Comparison of ENCODE assay signal across 37 cellular contexts in genomic region chr14:45065540-45065939, GRCh38. TPM values are rescaled to one million over a fixed set of nuclear protein-coding genes. Genes with fewer than 3 reads are reported as not detected.
DNase-seq lines count a peak whose midpoint lies in the region; ATAC-seq and TF ChIP-seq lines count a peak whose summit lies in the region.
"Had no signal": no experiment of that assay in that cellular context is flagged by ENCODE, and none has a peak within 500 bp of the region (broad histone marks: within the 10 kb centered on the region; RNA-seq: fewer than 3 reads in every experiment).

No MANE protein-coding gene starts in this region.

- H3K56ac ChIP-seq in H9 (ENCODE audit: insufficient read length, low read depth, low read length) = no peak overlapping the region

- H3K4me3 Mint-ChIP-seq in GM23338 (no peak overlapping the region), H9 (no peak overlapping the region)
- H3K4me3 Mint-ChIP-seq: activated CD4-positive, alpha-beta T cell treated with anti-CD3 and anti-CD28 coated beads, Interleukin-2, amount 10 ng/mL, durations not matched to agents 24 days and 14 days; activated naive CD4-positive, alpha-beta T cell treated with anti-CD3 and anti-CD28 coated beads, Interleukin-2, amount 50 U/mL, for 24 hours; CD4-positive, CD25-positive, alpha-beta regulatory T cell; effector memory CD8-positive, alpha-beta T cell; immature natural killer cell; naive thymus-derived CD4-positive, alpha-beta T cell; WTC11 had no signal

- ATAC-seq in GM23338 (no peak), gastrocnemius medialis (no peak), GM19035 (IDR thresholded peaks at IDR 0.05; ENCODE audit: unreplicated experiment) (no peak)
- ATAC-seq: A549; effector memory CD8-positive, alpha-beta T cell; naive thymus-derived CD4-positive, alpha-beta T cell; WTC11 had no signal

- no peak overlapping the region for H3K18ac ChIP-seq in H9 (ENCODE audit: insufficient read length, low read depth, low read length)

- DNase-seq in GM23338 (ENCODE audit: low spot score) = no peak
- peak; percentile 10 for DNase-seq in fibroblast of the aortic adventitia (ENCODE audit: low read depth)
- peak; percentile 22 for DNase-seq in hepatic stellate cell (ENCODE audit: low spot score)
- no peak for DNase-seq in gastrocnemius medialis
- no peak for DNase-seq in NCI-H1092 treated with DMSO at 0.1 percent for 48 hours (lab: John Stamatoyannopoulos, UW)
- no peak for DNase-seq in H9
- DNase-seq in germinal center (ENCODE audit: low spot score) = no peak
- DNase-seq: activated CD4-positive, alpha-beta T cell treated with anti-CD3 and anti-CD28 coated beads, Interleukin-2, amount 10 ng/mL, durations not matched to agents 24 days and 14 days; AML-193; amygdala; Calu3; CD4-positive, CD25-positive, alpha-beta regulatory T cell; DND-41; effector memory CD8-positive, alpha-beta T cell; erythroblast; foreskin melanocyte; immature natural killer cell; KG1; mesendoderm; MG63; naive thymus-derived CD4-positive, alpha-beta T cell; NCI-H2029 treated with DMSO at 0.1 percent for 48 hours; NCI-H2227 treated with DMSO at 0.1 percent for 48 hours; NCI-H526; occipital lobe; OCI-M1; stimulated activated naive CD4-positive, alpha-beta T cell; T-helper 1 cell had no signal

- no peak overlapping the region for H4K5ac ChIP-seq in H9 (ENCODE audit: insufficient read length, low read depth, low read length)

- H2AFZ ChIP-seq in GM23338 (no peak overlapping the region), H9 (ENCODE audit: low read length) (no peak overlapping the region)

- no peak overlapping the region for H3T11ph ChIP-seq in H9 (ENCODE audit: low read length)

- H3K14ac ChIP-seq in H9 (ENCODE audit: insufficient read depth, low read length) = no peak overlapping the region

- H3K23me2 ChIP-seq in H9 (ENCODE audit: insufficient read length, low read depth, low read length, poor library complexity, severe bottlenecking) = no peaks in the 10 kb centered on the region

- no peak overlapping the region for H2AK5ac ChIP-seq in H9 (ENCODE audit: insufficient read length, low read length)

- no peak overlapping the region for H2BK5ac ChIP-seq in H9 (ENCODE audit: insufficient read length, low read length)

- intact Hi-C loops in gastrocnemius medialis (cut with DNase I; ENCODE audit: low total_unique reads) = no loop called here

- H3K4ac ChIP-seq in H9 (ENCODE audit: low read depth, low read length) = no peak overlapping the region

- H3K23ac ChIP-seq in H9 (ENCODE audit: insufficient read length, low read depth, low read length) = no peak overlapping the region

- H3K4me1 ChIP-seq in GM23338 (ENCODE audit: insufficient read depth) = no peaks in the 10 kb centered on the region; the same call in 1 of the 2 replicates
- peaks cover 14 to 20% of the 10 kb centered on the region in 2 donors for H3K4me1 ChIP-seq in gastrocnemius medialis
- no peaks in the 10 kb centered on the region for H3K4me1 ChIP-seq in H9 (ENCODE audit: insufficient read depth, low read length)
- H3K4me1 ChIP-seq: A549, breast epithelium, prostate gland had no signal

- H2BK120ac ChIP-seq in H9 (ENCODE audit: low read depth, low read length, poor library complexity, severe bottlenecking) = no peak overlapping the region

- H3K27me3 Mint-ChIP-seq in GM23338 (ENCODE audit: insufficient read depth, low read depth, poor library complexity) = peaks cover 2% of the 10 kb centered on the region
- H3K27me3 Mint-ChIP-seq in H9 (ENCODE audit: low read depth) = no peaks in the 10 kb centered on the region
- H3K27me3 Mint-ChIP-seq: activated CD4-positive, alpha-beta T cell treated with anti-CD3 and anti-CD28 coated beads, Interleukin-2, amount 10 ng/mL, durations not matched to agents 24 days and 14 days; activated naive CD4-positive, alpha-beta T cell treated with anti-CD3 and anti-CD28 coated beads, Interleukin-2, amount 50 U/mL, for 24 hours; CD4-positive, CD25-positive, alpha-beta regulatory T cell; effector memory CD8-positive, alpha-beta T cell; naive thymus-derived CD4-positive, alpha-beta T cell had no signal

- in situ Hi-C loops in gastrocnemius medialis (cut with MboI; ENCODE audit: low sequenced_read_pairs in 4 of 4) = no loop called here

- H3K4me1 Mint-ChIP-seq in GM23338 = no peaks in the 10 kb centered on the region
- no peaks in the 10 kb centered on the region for H3K4me1 Mint-ChIP-seq in H9
- H3K4me1 Mint-ChIP-seq: activated naive CD4-positive, alpha-beta T cell treated with anti-CD3 and anti-CD28 coated beads, Interleukin-2, amount 50 U/mL, for 24 hours; immature natural killer cell; WTC11 had no signal

- peaks cover 3% of the 10 kb centered on the region; the same call in 1 of the 3 replicates for H3K9me3 Mint-ChIP-seq in GM23338
- no peaks in the 10 kb centered on the region for H3K9me3 Mint-ChIP-seq in H9
- H3K9me3 Mint-ChIP-seq: activated naive CD4-positive, alpha-beta T cell treated with anti-CD3 and anti-CD28 coated beads, Interleukin-2, amount 50 U/mL, for 24 hours; effector memory CD8-positive, alpha-beta T cell; immature natural killer cell; naive thymus-derived CD4-positive, alpha-beta T cell; WTC11 had no signal

- no peaks in the 10 kb centered on the region for H3K79me1 ChIP-seq in H9 (ENCODE audit: insufficient read depth, low read depth, low read length, poor library complexity, severe bottlenecking)

- H3K9me3 ChIP-seq in gastrocnemius medialis = no peaks in the 10 kb centered on the region
- no peaks in the 10 kb centered on the region for H3K9me3 ChIP-seq in H9 (ENCODE audit: control insufficient read depth, low read depth, low read length)
- H3K9me3 ChIP-seq: A549, breast epithelium, MG63, prostate gland had no signal

- peak overlapping the region; percentile 20 for H3K27ac ChIP-seq in GM23338 (ENCODE audit: low read depth)
- peak overlapping the region in 3 of 4 donors; percentile 34 to 62 (median 40) for H3K27ac ChIP-seq in gastrocnemius medialis
- no peak overlapping the region for H3K27ac ChIP-seq in H9 (ENCODE audit: insufficient read length, low read depth, low read length)
- H3K27ac ChIP-seq: A549, breast epithelium, coronary artery, prostate gland, RWPE1, SK-N-MC had no signal

- H2BK15ac ChIP-seq in H9 (ENCODE audit: low read depth, low read length) = no peak overlapping the region

- H4K20me1 ChIP-seq in GM23338 (replicated peaks; ENCODE audit: insufficient read depth) (no peaks in the 10 kb centered on the region; the same call in 1 of the 2 replicates), H9 (ENCODE audit: control insufficient read depth, insufficient read depth, insufficient read length) (no peaks in the 10 kb centered on the region)

- no peaks in the 10 kb centered on the region for H3K27me3 ChIP-seq in GM23338 (ENCODE audit: insufficient read depth)
- H3K27me3 ChIP-seq in gastrocnemius medialis = no peaks in the 10 kb centered on the region
- no peaks in the 10 kb centered on the region for H3K27me3 ChIP-seq in H9 (ENCODE audit: insufficient read depth, low read length)
- H3K27me3 ChIP-seq: breast epithelium, MG63 had no signal

- TF ChIP-seq CTCF in GM23338 (conservative IDR thresholded peaks at IDR 0.05; ENCODE audit: low read depth in 2 of 2) (no peak), fibroblast of the aortic adventitia (IDR thresholded peaks at IDR 0.05; ENCODE audit: insufficient read depth, low read length) (no peak), gastrocnemius medialis (IDR thresholded peaks at IDR 0.05 in 4 of 5, conservative IDR thresholded peaks at IDR 0.05 in 1 of 5) (no peak), H9 (conservative IDR thresholded peaks at IDR 0.05) (no peak)

- no peak overlapping the region for H3K4me2 ChIP-seq in GM23338
- H3K4me2 ChIP-seq in H9 (ENCODE audit: insufficient read depth, insufficient read length, low read length) = no peak overlapping the region
- H3K4me2 ChIP-seq: A549 had no signal

- no peaks in the 10 kb centered on the region for H3F3A ChIP-seq in GM23338 (replicated peaks; ENCODE audit: low read depth)

- no peak overlapping the region for H2BK12ac ChIP-seq in H9 (ENCODE audit: insufficient read length, low read depth, low read length)

- H3K9me2 ChIP-seq in GM23338 (ENCODE audit: insufficient read depth) = no peaks in the 10 kb centered on the region

- H2BK20ac ChIP-seq in H9 (ENCODE audit: low read depth, low read length, poor library complexity, severe bottlenecking) = no peak overlapping the region

- no peak overlapping the region for H4K8ac ChIP-seq in H9 (replicated peaks; ENCODE audit: insufficient read length, low read depth, low read length)

- no peak overlapping the region for H3K9ac ChIP-seq in H9 (ENCODE audit: extremely low read depth, insufficient read length, low read length)

- H3K36me3 Mint-ChIP-seq in GM23338 (ENCODE audit: low read depth) = peaks cover 5% of the 10 kb centered on the region; the same call in 1 of the 3 replicates
- peaks cover 2 to 9% (median 3%) of the 10 kb centered on the region in 3 experiments; a peak in 4 of 7 replicates for H3K36me3 Mint-ChIP-seq in H9 (ENCODE audit: insufficient read depth in 1 of 3, low read depth in 3 of 3)

- TF ChIP-seq POLR2A in gastrocnemius medialis (IDR thresholded peaks at IDR 0.05) = no peak

- no CpG with 5 or more reads among the region's 3 CpGs for WGBS in H9 (ENCODE audit: extremely low coverage, insufficient read length, low lambda C conversion rate)

- H3K27ac Mint-ChIP-seq in GM23338 = no peak overlapping the region
- no peak overlapping the region for H3K27ac Mint-ChIP-seq in H9
- H3K27ac Mint-ChIP-seq: activated CD4-positive, alpha-beta T cell treated with anti-CD3 and anti-CD28 coated beads, Interleukin-2, amount 10 ng/mL, durations not matched to agents 24 days and 14 days; activated naive CD4-positive, alpha-beta T cell treated with anti-CD3 and anti-CD28 coated beads, Interleukin-2, amount 50 U/mL, for 24 hours; effector memory CD8-positive, alpha-beta T cell; immature natural killer cell; naive thymus-derived CD4-positive, alpha-beta T cell; WTC11 had no signal

- no peaks in the 10 kb centered on the region for H3K36me3 ChIP-seq in GM23338 (ENCODE audit: insufficient read depth)
- no peaks in the 10 kb centered on the region for H3K36me3 ChIP-seq in gastrocnemius medialis
- H3K36me3 ChIP-seq: breast epithelium, MG63, prostate gland had no signal

- H3K4me3 ChIP-seq in GM23338 (no peak overlapping the region), fibroblast of the aortic adventitia (ENCODE audit: low read depth, low read length) (no peak overlapping the region), gastrocnemius medialis (no peak overlapping the region)
- H3K4me3 ChIP-seq: A549, breast epithelium, coronary artery, MG63, prostate gland, SK-N-MC had no signal

- H3K79me2 ChIP-seq in GM23338 (replicated peaks; ENCODE audit: insufficient read depth) (no peaks in the 10 kb centered on the region), H9 (ENCODE audit: insufficient read depth, low read length) (no peaks in the 10 kb centered on the region)

- H4K91ac ChIP-seq in H9 (ENCODE audit: insufficient read length, low read depth, low read length) = no peak overlapping the region

RNA-seq across cellular contexts. Expression of gene PRPF39, which starts 18.4 kb away (rescaled TPM):
- total RNA-seq in GM23338 (2014; rRNA removed; shearing (Covaris generic)) = 23.9 and 56.9 TPM in 2 replicates
- polyA plus RNA-seq in GM23338 (2016; fragmentation: Nextera tagmentation; extraction: Ambion mirVana) = 27.0 and 30.7 TPM in 2 replicates
- total RNA-seq in fibroblast of the aortic adventitia (ENCODE audit: low replicate concordance) (24.8 and 32.7 TPM in 2 replicates), gastrocnemius medialis (10 to 100 TPM; 11.9 to 22.7 (median 13.7) TPM), H9 (2021) (57.2 and 59.8 TPM in 2 replicates)

Comparison
In these comparisons a context has a peak if more than half of its experiments do, and no peak if none do; other contexts are left out.
1. DNase-seq: peak in fibroblast of the aortic adventitia (single experiment) and hepatic stellate cell (single experiment); none in GM23338 (single experiment), gastrocnemius medialis (0 of 2), NCI-H1092 treated with DMSO at 0.1 percent for 48 hours (single experiment), H9 (single experiment) and germinal center (single experiment).